Comparison of ENCODE assay signal across 1 cellular context in the genomic region with DNA sequence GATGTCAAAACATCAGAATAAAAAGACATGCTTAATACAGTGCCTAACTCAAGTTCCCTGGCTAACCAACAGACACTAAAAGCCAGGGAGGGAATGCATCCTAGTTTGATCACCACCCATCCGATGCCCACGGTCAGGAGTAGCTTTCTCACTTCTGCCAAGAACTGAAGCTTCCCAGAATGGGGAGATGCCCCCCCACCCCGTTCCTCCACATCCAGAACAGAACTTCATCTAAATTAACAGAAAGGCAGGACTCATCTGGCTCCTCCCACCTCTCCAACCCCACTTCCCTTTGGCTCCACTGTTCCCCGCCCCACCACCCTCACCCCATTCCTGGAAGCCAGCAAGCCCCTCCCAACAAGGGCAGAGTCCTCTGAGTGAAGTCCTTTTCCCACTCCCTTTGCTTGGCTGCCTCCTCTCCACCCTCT.
TF ChIP-seq lines count a peak whose summit lies in the region.

No MANE protein-coding gene starts in this region.

TF ChIP-seq in HepG2, 621 proteins besides CTCF, POLR2A, EP300 and RAD21 (continued from another document):
- TF ChIP-seq, protein P1, sequence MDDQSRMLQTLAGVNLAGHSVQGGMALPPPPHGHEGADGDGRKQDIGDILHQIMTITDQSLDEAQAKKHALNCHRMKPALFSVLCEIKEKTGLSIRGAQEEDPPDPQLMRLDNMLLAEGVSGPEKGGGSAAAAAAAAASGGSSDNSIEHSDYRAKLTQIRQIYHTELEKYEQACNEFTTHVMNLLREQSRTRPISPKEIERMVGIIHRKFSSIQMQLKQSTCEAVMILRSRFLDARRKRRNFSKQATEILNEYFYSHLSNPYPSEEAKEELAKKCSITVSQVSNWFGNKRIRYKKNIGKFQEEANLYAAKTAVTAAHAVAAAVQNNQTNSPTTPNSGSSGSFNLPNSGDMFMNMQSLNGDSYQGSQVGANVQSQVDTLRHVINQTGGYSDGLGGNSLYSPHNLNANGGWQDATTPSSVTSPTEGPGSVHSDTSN (CRISPR knock-in tag; IDR thresholded peaks at IDR 0.05; ENCODE audit: borderline replicate concordance) = no peak
- TF ChIP-seq, protein P2, sequence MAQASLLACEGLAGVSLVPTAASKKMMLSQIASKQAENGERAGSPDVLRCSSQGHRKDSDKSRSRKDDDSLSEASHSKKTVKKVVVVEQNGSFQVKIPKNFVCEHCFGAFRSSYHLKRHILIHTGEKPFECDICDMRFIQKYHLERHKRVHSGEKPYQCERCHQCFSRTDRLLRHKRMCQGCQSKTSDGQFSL (CRISPR knock-in tag; IDR thresholded peaks at IDR 0.05) = peak; percentile 30; the same call in 1 of the 2 replicates
- TF ChIP-seq EED (CRISPR knock-in tag; IDR thresholded peaks at IDR 0.05) = no peak
- TF ChIP-seq SP4 (CRISPR knock-in tag; IDR thresholded peaks at IDR 0.05) = no peak
- TF ChIP-seq TBL1XR1 (IDR thresholded peaks at IDR 0.05; ENCODE audit: borderline replicate concordance, low read length, partially characterized antibody) = no peak
- no peak for TF ChIP-seq KMT2A (CRISPR knock-in tag; IDR thresholded peaks at IDR 0.05)
- TF ChIP-seq, protein P3, sequence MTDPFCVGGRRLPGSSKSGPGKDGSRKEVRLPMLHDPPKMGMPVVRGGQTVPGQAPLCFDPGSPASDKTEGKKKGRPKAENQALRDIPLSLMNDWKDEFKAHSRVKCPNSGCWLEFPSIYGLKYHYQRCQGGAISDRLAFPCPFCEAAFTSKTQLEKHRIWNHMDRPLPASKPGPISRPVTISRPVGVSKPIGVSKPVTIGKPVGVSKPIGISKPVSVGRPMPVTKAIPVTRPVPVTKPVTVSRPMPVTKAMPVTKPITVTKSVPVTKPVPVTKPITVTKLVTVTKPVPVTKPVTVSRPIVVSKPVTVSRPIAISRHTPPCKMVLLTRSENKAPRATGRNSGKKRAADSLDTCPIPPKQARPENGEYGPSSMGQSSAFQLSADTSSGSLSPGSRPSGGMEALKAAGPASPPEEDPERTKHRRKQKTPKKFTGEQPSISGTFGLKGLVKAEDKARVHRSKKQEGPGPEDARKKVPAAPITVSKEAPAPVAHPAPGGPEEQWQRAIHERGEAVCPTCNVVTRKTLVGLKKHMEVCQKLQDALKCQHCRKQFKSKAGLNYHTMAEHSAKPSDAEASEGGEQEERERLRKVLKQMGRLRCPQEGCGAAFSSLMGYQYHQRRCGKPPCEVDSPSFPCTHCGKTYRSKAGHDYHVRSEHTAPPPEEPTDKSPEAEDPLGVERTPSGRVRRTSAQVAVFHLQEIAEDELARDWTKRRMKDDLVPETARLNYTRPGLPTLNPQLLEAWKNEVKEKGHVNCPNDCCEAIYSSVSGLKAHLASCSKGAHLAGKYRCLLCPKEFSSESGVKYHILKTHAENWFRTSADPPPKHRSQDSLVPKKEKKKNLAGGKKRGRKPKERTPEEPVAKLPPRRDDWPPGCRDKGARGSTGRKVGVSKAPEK (CRISPR knock-in tag; IDR thresholded peaks at IDR 0.05; ENCODE audit: borderline replicate concordance) = no peak
- no peak for TF ChIP-seq ZNF557 (CRISPR knock-in tag; IDR thresholded peaks at IDR 0.05)
